14 cellular contexts compared by ENCODE assay signal in the genomic region with DNA sequence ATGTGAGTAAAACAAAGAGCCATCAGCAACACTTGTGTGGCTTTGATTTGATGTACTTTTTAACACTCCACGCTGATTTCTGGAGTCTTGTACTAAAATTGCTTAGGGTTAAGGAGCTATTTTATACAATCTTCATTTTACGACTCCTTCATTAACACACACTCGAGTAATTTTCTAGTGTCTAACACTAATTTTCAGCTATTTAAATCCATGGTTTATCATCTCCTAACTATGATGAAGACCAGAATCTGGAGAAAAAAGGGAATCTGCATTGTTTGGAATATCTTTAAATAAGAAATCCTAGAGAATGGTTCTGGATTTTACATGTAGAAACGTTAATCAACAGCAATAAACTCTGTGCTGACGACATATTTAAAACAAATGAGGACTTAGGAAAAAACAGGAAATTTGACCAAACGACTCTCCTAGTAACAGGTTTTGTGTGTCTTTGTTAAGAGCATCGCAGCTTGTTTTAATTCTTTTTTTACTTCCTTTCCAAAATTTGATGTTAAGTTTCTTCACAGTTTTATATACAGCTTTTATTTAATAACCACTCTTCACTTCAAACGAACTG.
DNase-seq lines count a peak whose midpoint lies in the region; ATAC-seq and TF ChIP-seq lines count a peak whose summit lies in the region.
"Had no signal": no experiment of that assay in that cellular context is flagged by ENCODE, and none has a peak within 500 bp of the region (broad histone marks: within the 10 kb centered on the region; RNA-seq: fewer than 3 reads in every experiment).

No MANE protein-coding gene starts in this region.

- H3K27me3 Mint-ChIP-seq in glutamatergic neuron (ENCODE audit: unreplicated experiment): no peaks in the 10 kb centered on the region
- H3K27me3 Mint-ChIP-seq in progenitor cell of endocrine pancreas: no peaks in the 10 kb centered on the region

- H3K4me1 Mint-ChIP-seq in glutamatergic neuron (ENCODE audit: low read depth, unreplicated experiment) (peaks cover 12% of the 10 kb centered on the region), progenitor cell of endocrine pancreas (ENCODE audit: low read depth) (peaks cover 41% of the 10 kb centered on the region)

- no peaks in the 10 kb centered on the region for H3K36me3 ChIP-seq in vagina
- no peaks in the 10 kb centered on the region for H3K36me3 ChIP-seq in H7 (replicated peaks; ENCODE audit: control insufficient read depth, insufficient read depth, low read length)

- WGBS in right cardiac atrium: 45% methylated on average over 8 of the region's 8 CpGs

- DNase-seq in right cardiac atrium: no peak
- DNase-seq in cardiac septum (ENCODE audit: low spot score): no peak
- no peak for DNase-seq in glutamatergic neuron
- no peak for DNase-seq in progenitor cell of endocrine pancreas (ENCODE audit: low spot score, unreplicated experiment)
- no peak for DNase-seq in vagina (ENCODE audit: extremely low spot score in 2 of 2)
- no peak for DNase-seq in glomerular visceral epithelial cell (ENCODE audit: extremely low spot score)
- DNase-seq in H7: no peak
- DNase-seq: activated CD8-positive, alpha-beta memory T cell treated with anti-CD3 and anti-CD28 coated beads for 24 hours; activated naive CD4-positive, alpha-beta T cell treated with anti-CD3 and anti-CD28 coated beads for 36 hours; DMS79; NCI-H1048; NCI-H446 treated with DMSO at 0.1 percent for 48 hours had no signal

- no peak for TF ChIP-seq POLR2A in vagina (IDR thresholded peaks at IDR 0.05)

- H3K4me3 Mint-ChIP-seq in glutamatergic neuron (ENCODE audit: unreplicated experiment) (no peak overlapping the region), progenitor cell of endocrine pancreas (ENCODE audit: low read depth) (no peak overlapping the region)
- H3K4me3 Mint-ChIP-seq: activated naive CD4-positive, alpha-beta T cell treated with anti-CD3 and anti-CD28 coated beads for 36 hours had no signal

- TF ChIP-seq CTCF in glutamatergic neuron (IDR thresholded peaks at IDR 0.05; ENCODE audit: partially characterized antibody, unreplicated experiment) (no peak), progenitor cell of endocrine pancreas (IDR thresholded peaks at IDR 0.05; ENCODE audit: unreplicated experiment) (no peak), vagina (IDR thresholded peaks at IDR 0.05) (no peak)

- H3K9me3 ChIP-seq in right cardiac atrium (ENCODE audit: control insufficient read depth, low read length) (no peaks in the 10 kb centered on the region), vagina (no peaks in the 10 kb centered on the region)

- intact Hi-C loops in right cardiac atrium (cut with DNase I): no loop called here
- intact Hi-C loops in cardiac septum (cut with DNase I): loop anchor here (2.0 to 10.0 kb wide), 2 partner anchors 38 to 260 kb away; no protein-coding TSS in a partner anchor
- intact Hi-C loops in vagina (cut with DNase I): loop anchor here (10.0 kb wide), 1 partner anchor 140 kb away; no protein-coding TSS in a partner anchor

- H3K27ac ChIP-seq in right cardiac atrium (ENCODE audit: low read length): no peak overlapping the region
- peak overlapping the region; percentile 89 for H3K27ac ChIP-seq in vagina

- H3K36me3 Mint-ChIP-seq in glutamatergic neuron (ENCODE audit: unreplicated experiment) (no peaks in the 10 kb centered on the region), progenitor cell of endocrine pancreas (ENCODE audit: insufficient read depth) (peaks cover 1% of the 10 kb centered on the region)

- H3K9me3 Mint-ChIP-seq in glutamatergic neuron (ENCODE audit: unreplicated experiment): no peaks in the 10 kb centered on the region
- H3K9me3 Mint-ChIP-seq in progenitor cell of endocrine pancreas (ENCODE audit: low read depth): peaks cover 1% of the 10 kb centered on the region
- H3K9me3 Mint-ChIP-seq: activated naive CD4-positive, alpha-beta T cell treated with anti-CD3 and anti-CD28 coated beads for 36 hours had no signal

- ATAC-seq in right cardiac atrium (no peak), GM21423 (IDR thresholded peaks at IDR 0.05; ENCODE audit: unreplicated experiment) (no peak)
- ATAC-seq: sciatic nerve had no signal

- H3K4me1 ChIP-seq in right cardiac atrium (ENCODE audit: control insufficient read depth, insufficient read depth, low read length) (peaks cover 5% of the 10 kb centered on the region), vagina (peaks cover 81% of the 10 kb centered on the region)

- H3K4me3 ChIP-seq in right cardiac atrium (ENCODE audit: low read length): peak overlapping the region; percentile 17
- H3K4me3 ChIP-seq in vagina: no peak overlapping the region
- H3K4me3 ChIP-seq in H7 (ENCODE audit: insufficient read depth, low read depth, low read length): no peak overlapping the region

- H3K27ac Mint-ChIP-seq in glutamatergic neuron (ENCODE audit: unreplicated experiment) (peak overlapping the region; percentile 65), progenitor cell of endocrine pancreas (peak overlapping the region; percentile 86)
- H3K27ac Mint-ChIP-seq: activated naive CD4-positive, alpha-beta T cell treated with anti-CD3 and anti-CD28 coated beads for 36 hours had no signal

- no peaks in the 10 kb centered on the region for H3K27me3 ChIP-seq in right cardiac atrium (ENCODE audit: control insufficient read depth, insufficient read depth)
- no peaks in the 10 kb centered on the region for H3K27me3 ChIP-seq in vagina
- H3K27me3 ChIP-seq in H7 (ENCODE audit: control insufficient read depth, insufficient read depth, low read length): no peaks in the 10 kb centered on the region

Comparison
In these comparisons a context has a peak if more than half of its experiments do, and no peak if none do; other contexts are left out.
1. intact Hi-C loops: an anchor here in cardiac septum (2.0 to 10.0 kb wide) and vagina (10.0 kb wide); none called in right cardiac atrium.